8 cellular contexts compared by ENCODE assay signal in the genomic region with DNA sequence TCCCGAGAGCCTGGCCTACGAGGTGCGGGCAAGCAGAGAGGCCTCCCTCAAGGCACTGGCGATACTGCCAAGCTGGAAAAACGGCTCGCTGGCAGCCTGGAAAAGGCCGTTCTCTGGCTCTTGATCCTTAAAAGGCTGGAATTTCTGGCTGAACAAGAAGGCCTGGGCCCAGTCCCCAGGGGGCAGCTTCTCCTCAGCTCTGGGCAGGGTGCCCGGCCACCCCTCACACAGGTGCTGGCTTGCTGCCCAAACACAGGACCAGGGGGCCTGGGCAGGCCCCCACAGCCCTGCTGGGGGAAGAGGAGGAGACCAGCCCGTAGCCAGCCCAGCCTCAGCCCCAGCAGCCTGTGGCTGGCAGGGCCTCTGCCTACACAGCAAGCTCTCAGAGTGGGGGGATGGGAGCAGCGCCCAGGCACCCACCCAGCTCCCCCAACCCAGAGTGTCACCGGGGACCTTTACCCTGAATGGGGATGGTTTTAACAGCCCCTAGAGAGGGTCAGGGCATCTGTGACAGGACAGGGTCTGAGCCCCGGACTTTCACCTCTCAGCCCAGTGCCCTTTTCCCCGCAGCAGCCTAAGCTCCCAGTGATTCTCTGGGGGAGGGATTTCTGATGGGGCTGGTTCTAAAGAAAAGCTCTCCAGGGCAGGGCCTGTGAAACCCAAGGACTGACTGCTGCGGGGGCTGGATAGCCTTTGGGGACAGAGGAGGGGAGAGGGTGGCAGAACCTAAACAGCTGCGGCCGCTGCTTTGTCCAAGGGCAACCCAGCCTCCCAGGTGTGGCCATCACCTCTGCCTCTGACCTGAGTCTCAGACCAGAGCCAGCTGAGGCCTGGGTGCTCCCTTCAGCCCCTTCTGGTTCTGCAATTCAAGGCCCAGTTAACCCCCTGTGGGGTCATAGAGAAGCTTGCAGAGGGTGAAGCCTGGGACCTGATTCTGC. TPM values are rescaled to one million over a fixed set of nuclear protein-coding genes. Genes with fewer than 3 reads are reported as not detected.
DNase-seq lines count a peak whose midpoint lies in the region; ATAC-seq and TF ChIP-seq lines count a peak whose summit lies in the region.

No MANE protein-coding gene starts in this region.

- peak; percentile 50 for ATAC-seq in RWPE2 (ENCODE audit: low read depth)
- ATAC-seq in HG03469 (IDR thresholded peaks at IDR 0.05; ENCODE audit: unreplicated experiment) = no peak
- no peak for ATAC-seq in HG02571 (IDR thresholded peaks at IDR 0.05; ENCODE audit: unreplicated experiment)
- no peak for ATAC-seq in GM19455 (IDR thresholded peaks at IDR 0.05; ENCODE audit: unreplicated experiment)

- peak; percentile 7 for TF ChIP-seq CTCF in RWPE2 (IDR thresholded peaks at IDR 0.05; ENCODE audit: poor library complexity, severe bottlenecking)
- TF ChIP-seq CTCF in esophagus muscularis mucosa (IDR thresholded peaks at IDR 0.05) = peak in 1 of 3 experiments; percentile 18

- H3K27me3 ChIP-seq in HUES64 (ENCODE audit: insufficient read depth, low read length) = no peaks in the 10 kb centered on the region
- H3K27me3 ChIP-seq in RWPE2 (ENCODE audit: insufficient read depth, poor library complexity, severe bottlenecking) = no peaks in the 10 kb centered on the region
- H3K27me3 ChIP-seq in esophagus muscularis mucosa = no peaks in the 10 kb centered on the region

- WGBS in HUES64 = 60% methylated on average over 16 of the region's 16 CpGs
- WGBS in esophagus muscularis mucosa = 39% methylated on average over 13 of the region's 16 CpGs

- peak overlapping the region; percentile 40; the same call in 1 of the 2 replicates for H3K27ac ChIP-seq in HUES64 (ENCODE audit: low read depth, low read length)
- H3K27ac ChIP-seq in RWPE2 (ENCODE audit: poor library complexity, severe bottlenecking) = peak overlapping the region; percentile 92
- peak overlapping the region; percentile 89 to 98 (median 95) for H3K27ac ChIP-seq in esophagus muscularis mucosa (replicated peaks in 1 of 4)

- H3K4me3 ChIP-seq in HUES64 (ENCODE audit: low read length) = no peak overlapping the region
- no peak overlapping the region for H3K4me3 ChIP-seq in RWPE2 (ENCODE audit: severe bottlenecking)
- H3K4me3 ChIP-seq in esophagus muscularis mucosa = peak overlapping the region in 1 of 4 donors; percentile 6

- intact Hi-C loops in esophagus muscularis mucosa (cut with DNase I) = loop anchor here (2.0 kb wide), 1 partner anchor 40 kb away; no protein-coding TSS in a partner anchor

- H3K9me3 ChIP-seq in HUES64 (ENCODE audit: insufficient read depth, low read depth, low read length) = no peaks in the 10 kb centered on the region
- no peaks in the 10 kb centered on the region for H3K9me3 ChIP-seq in RWPE2 (ENCODE audit: severe bottlenecking)
- no peaks in the 10 kb centered on the region for H3K9me3 ChIP-seq in esophagus muscularis mucosa

- peak overlapping the region; percentile 4; the same call in 1 of the 2 replicates for H3K9ac ChIP-seq in HUES64 (ENCODE audit: low read depth, low read length)

- H3K4me1 ChIP-seq in HUES64 (ENCODE audit: insufficient read depth, low read length) = peaks cover 47% of the 10 kb centered on the region
- H3K4me1 ChIP-seq in RWPE2 (ENCODE audit: insufficient read depth, poor library complexity, severe bottlenecking) = peaks cover 32% of the 10 kb centered on the region
- peaks cover 38 to 63% (median 59%) of the 10 kb centered on the region in 4 donors for H3K4me1 ChIP-seq in esophagus muscularis mucosa

- DNase-seq in RWPE2 (ENCODE audit: low spot score) (no peak), esophagus muscularis mucosa (ENCODE audit: extremely low spot score) (no peak), nucleus accumbens (lab: John Stamatoyannopoulos, UW) (peak in 46 of 56 donors; percentile 21 to 85 (median 62)), NK-92 (lab: John Stamatoyannopoulos, UW; ENCODE audit: unreplicated experiment) (no peak)

- no peak for TF ChIP-seq EP300 in esophagus muscularis mucosa (IDR thresholded peaks at IDR 0.05)

- no peaks in the 10 kb centered on the region for H3K36me3 ChIP-seq in HUES64 (ENCODE audit: insufficient read depth, low read length)
- H3K36me3 ChIP-seq in RWPE2 (ENCODE audit: low read depth) = no peaks in the 10 kb centered on the region
- H3K36me3 ChIP-seq in esophagus muscularis mucosa = no peaks in the 10 kb centered on the region

- TF ChIP-seq POLR2A in esophagus muscularis mucosa (IDR thresholded peaks at IDR 0.05; ENCODE audit: low read depth) = no peak

RNA-seq across cellular contexts. Expression of a gene that starts 38.6 kb away (rescaled TPM):
- 16.8 TPM for polyA plus RNA-seq in HUES64 (2013, experiment 1 of 2)
- polyA plus RNA-seq in HUES64 (2013, experiment 2 of 2) = 18.9 TPM
- total RNA-seq in esophagus muscularis mucosa = 10 to 100 TPM; 26.7 to 34.4 (median 31.0) TPM

Comparison
In these comparisons a context has a peak if more than half of its experiments do, and no peak if none do; other contexts are left out.
1. H3K27ac ChIP-seq: peak in every context shown above with its lines; median percentile 95 in esophagus muscularis mucosa; 92 in RWPE2; 40 in HUES64.
2. DNase-seq: peak in nucleus accumbens (46 of 56); none in RWPE2 (single experiment), esophagus muscularis mucosa (single experiment) and NK-92 (single experiment).